10 cellular contexts compared by ENCODE assay signal in genomic region chr9:36101916-36102741, GRCh38. TPM values are rescaled to one million over a fixed set of nuclear protein-coding genes. Genes with fewer than 3 reads are reported as not detected.
A peak's percentile ranks its signal among the peaks of the same experiment; 100 is the strongest.
DNase-seq lines count a peak whose midpoint lies in the region; ATAC-seq, FAIRE-seq and TF ChIP-seq lines count a peak whose summit lies in the region.
"Had no signal": no experiment of that assay in that cellular context is flagged by ENCODE, and none has a peak within 500 bp of the region (broad histone marks: within the 10 kb centered on the region; RNA-seq: fewer than 3 reads in every experiment).

No MANE protein-coding gene starts in this region.

- H3K36me3 Mint-ChIP-seq in MCF 10A (ENCODE audit: insufficient read depth, unreplicated experiment) (no peaks in the 10 kb centered on the region), T-helper 17 cell (ENCODE audit: low read depth) (no peaks in the 10 kb centered on the region)
- no peaks in the 10 kb centered on the region for H3K36me3 Mint-ChIP-seq in activated CD8-positive, alpha-beta T cell treated with anti-CD3 and anti-CD28 coated beads, Interleukin-2, amount 10 ng/mL, durations not matched to agents 7 days and 5 days (ENCODE audit: low read depth)
- H3K36me3 Mint-ChIP-seq: natural killer cell treated with Interleukin-12 subunit alpha and Interleukin-12 subunit beta and Interleukin-15 and Interleukin-18, amount 100 ng/mL, for 72 hours had no signal

- no peak overlapping the region for H3K4me3 Mint-ChIP-seq in MCF 10A (ENCODE audit: unreplicated experiment)
- no peak overlapping the region for H3K4me3 Mint-ChIP-seq in activated CD8-positive, alpha-beta T cell treated with anti-CD3 and anti-CD28 coated beads, Interleukin-2, amount 10 ng/mL, durations not matched to agents 7 days and 5 days
- no peak overlapping the region for H3K4me3 Mint-ChIP-seq in T-helper 17 cell
- H3K4me3 Mint-ChIP-seq: natural killer cell treated with Interleukin-12 subunit alpha and Interleukin-12 subunit beta and Interleukin-15 and Interleukin-18, amount 100 ng/mL, for 72 hours had no signal

- DNase-seq in MCF 10A (ENCODE audit: unreplicated experiment): peak; percentile 65
- no peak for DNase-seq in breast epithelium (ENCODE audit: low spot score in 2 of 2)
- peak; percentile 90 for DNase-seq in adipocyte (ENCODE audit: low read depth)
- DNase-seq in keratinocyte (ENCODE audit: low read depth, low spot score): peak; percentile 84
- no peak for DNase-seq in vagina (ENCODE audit: extremely low spot score in 2 of 2)
- no peak for DNase-seq in activated CD8-positive, alpha-beta T cell treated with anti-CD3 and anti-CD28 coated beads, Interleukin-2, amount 10 ng/mL, durations not matched to agents 7 days and 5 days
- no peak for DNase-seq in T-helper 17 cell
- DNase-seq in NCI-H2171 treated with DMSO at 0.1 percent for 48 hours (lab: John Stamatoyannopoulos, UW): no peak

- no peak overlapping the region for H3K4me2 ChIP-seq in keratinocyte (ENCODE audit: control insufficient read depth, extremely low read depth, insufficient read depth, low read depth, low read length)
- H3K4me2 ChIP-seq: BLaER1 treated with 17β-estradiol and CSF1 and Interleukin-3, amounts not matched to agents 10 nM and 100 nM had no signal

- CTCF ChIA-PET in MCF 10A (lab: Yijun Ruan, JAX): interaction anchor here (0.5 to 6.7 kb wide), 35 partner anchors 10 to 270 kb away, joined by 3 to 106 read pairs (median 4); partner anchors contain the start of genes CCIN and CLTA
- CTCF ChIA-PET in activated CD8-positive, alpha-beta T cell treated with anti-CD3 and anti-CD28 coated beads, Interleukin-2, amount 10 ng/mL, durations not matched to agents 7 days and 5 days (lab: Charles Lee): interaction anchor here (0.7 to 9.1 kb wide), 38 partner anchors 9 to 294 kb away, joined by 3 to 304 read pairs (median 6); partner anchors contain the start of genes CCIN, CLTA and GLIPR2

- dilution Hi-C loops in keratinocyte (cut with MboI; ENCODE audit: extremely low pct_ligation_motif_present, low sequenced_read_pairs): no loop called here

- no peaks in the 10 kb centered on the region for H3K9me1 ChIP-seq in keratinocyte (ENCODE audit: control insufficient read depth, extremely low read depth, insufficient read depth, low read length)

- peak overlapping the region; percentile 57 for H3K9ac ChIP-seq in adipocyte (ENCODE audit: low read length)
- H3K9ac ChIP-seq in keratinocyte (ENCODE audit: control insufficient read depth, extremely low read depth, insufficient read depth, low read length): no peak overlapping the region
- H3K9ac ChIP-seq: BLaER1 treated with 17β-estradiol and CSF1 and Interleukin-3, amounts not matched to agents 10 nM and 100 nM had no signal

- POLR2A ChIA-PET in MCF 10A (lab: Yijun Ruan, JAX): interaction anchor here (0.6 to 2.2 kb wide), 5 partner anchors 11 to 97 kb away, joined by 3 to 8 read pairs (median 3); no protein-coding TSS in a partner anchor
- POLR2A ChIA-PET in activated CD8-positive, alpha-beta T cell treated with anti-CD3 and anti-CD28 coated beads, Interleukin-2, amount 10 ng/mL, durations not matched to agents 7 days and 5 days (lab: Charles Lee): interaction anchor here (0.7 to 1.2 kb wide), 5 partner anchors 9 to 88 kb away, joined by 3 to 8 read pairs (median 3); partner anchors contain the start of genes CLTA and GLIPR2

- no peaks in the 10 kb centered on the region for H3K9me3 ChIP-seq in breast epithelium
- no peaks in the 10 kb centered on the region for H3K9me3 ChIP-seq in adipocyte (ENCODE audit: control insufficient read depth, low read length)
- H3K9me3 ChIP-seq in keratinocyte (ENCODE audit: control insufficient read depth, low read depth, low read length): no peaks in the 10 kb centered on the region
- H3K9me3 ChIP-seq in vagina: no peaks in the 10 kb centered on the region
- H3K9me3 ChIP-seq in T-helper 17 cell (ENCODE audit: control insufficient read depth, low read length, poor library complexity, severe bottlenecking): no peaks in the 10 kb centered on the region
- H3K9me3 ChIP-seq: BLaER1 treated with 17β-estradiol and CSF1 and Interleukin-3, amounts not matched to agents 10 nM and 100 nM had no signal

- H3K79me2 ChIP-seq in keratinocyte (ENCODE audit: control insufficient read depth, insufficient read depth, low read length): no peaks in the 10 kb centered on the region

- peak; percentile 89 for FAIRE-seq in keratinocyte (lab: Jason Lieb, UNC)

- no peak overlapping the region for H2AFZ ChIP-seq in keratinocyte (ENCODE audit: control insufficient read depth, low read length)

- H3K4me1 ChIP-seq in breast epithelium (no peaks in the 10 kb centered on the region), adipocyte (ENCODE audit: control insufficient read depth, insufficient read depth, low read length) (peaks cover 42% of the 10 kb centered on the region), keratinocyte (ENCODE audit: control insufficient read depth, extremely low read depth, insufficient read depth, low read length) (peaks cover 8% of the 10 kb centered on the region), vagina (no peaks in the 10 kb centered on the region)

- ATAC-seq in activated CD8-positive, alpha-beta T cell treated with anti-CD3 and anti-CD28 coated beads, Interleukin-2, amount 10 ng/mL, durations not matched to agents 7 days and 5 days: no peak
- no peak for ATAC-seq in T-helper 17 cell

- H3K36me3 ChIP-seq in breast epithelium (no peaks in the 10 kb centered on the region), adipocyte (ENCODE audit: control insufficient read depth, insufficient read depth, low read length, severe bottlenecking) (peaks cover 9% of the 10 kb centered on the region), keratinocyte (ENCODE audit: control insufficient read depth in 2 of 2, extremely low read depth in 1 of 2, insufficient read depth in 2 of 2, low read length in 2 of 2) (no peaks in the 10 kb centered on the region), vagina (no peaks in the 10 kb centered on the region)

- TF ChIP-seq CTCF in MCF 10A (IDR thresholded peaks at IDR 0.05; ENCODE audit: unreplicated experiment) (no peak), breast epithelium (IDR thresholded peaks at IDR 0.05) (no peak), keratinocyte (optimal IDR thresholded peaks at IDR 0.05 in 1 of 3, IDR thresholded peaks at IDR 0.05 in 1 of 3, conservative IDR thresholded peaks at IDR 0.05 in 1 of 3; ENCODE audit: extremely low read depth in 1 of 3, insufficient read depth in 2 of 3, low read length in 3 of 3) (no peak), vagina (IDR thresholded peaks at IDR 0.05) (no peak)

- H3K27me3 Mint-ChIP-seq in MCF 10A (ENCODE audit: insufficient read depth, unreplicated experiment): no peaks in the 10 kb centered on the region
- no peaks in the 10 kb centered on the region for H3K27me3 Mint-ChIP-seq in activated CD8-positive, alpha-beta T cell treated with anti-CD3 and anti-CD28 coated beads, Interleukin-2, amount 10 ng/mL, durations not matched to agents 7 days and 5 days (ENCODE audit: low read depth)
- no peaks in the 10 kb centered on the region for H3K27me3 Mint-ChIP-seq in T-helper 17 cell
- H3K27me3 Mint-ChIP-seq: natural killer cell treated with Interleukin-12 subunit alpha and Interleukin-12 subunit beta and Interleukin-15 and Interleukin-18, amount 100 ng/mL, for 72 hours had no signal

- H3K27me3 ChIP-seq in breast epithelium: no peaks in the 10 kb centered on the region
- H3K27me3 ChIP-seq in adipocyte (replicated peaks; ENCODE audit: control insufficient read depth, insufficient read depth, low read length): no peaks in the 10 kb centered on the region
- no peaks in the 10 kb centered on the region for H3K27me3 ChIP-seq in keratinocyte (ENCODE audit: control insufficient read depth, extremely low read depth, insufficient read depth, low read length)
- no peaks in the 10 kb centered on the region for H3K27me3 ChIP-seq in vagina
- H3K27me3 ChIP-seq: BLaER1 treated with 17β-estradiol and CSF1 and Interleukin-3, amounts not matched to agents 10 nM and 100 nM had no signal

- intact Hi-C loops in MCF 10A (cut with micrococcal nuclease): no loop called here
- intact Hi-C loops in breast epithelium (cut with DNase I; ENCODE audit: low total_unique reads): loop anchor here (2.0 to 10.0 kb wide), 2 partner anchors 63 to 65 kb away; partner anchors contain the start of genes CCIN and RECK
- intact Hi-C loops in vagina (cut with DNase I): no loop called here

- BruUV-seq in MCF 10A (replicated peaks; lab: Mats Ljungman, UMichigan): no TSS peak

- H3K27ac Mint-ChIP-seq in MCF 10A (ENCODE audit: low read depth, unreplicated experiment) (no peak overlapping the region), T-helper 17 cell (no peak overlapping the region)
- no peak overlapping the region for H3K27ac Mint-ChIP-seq in activated CD8-positive, alpha-beta T cell treated with anti-CD3 and anti-CD28 coated beads, Interleukin-2, amount 10 ng/mL, durations not matched to agents 7 days and 5 days
- H3K27ac Mint-ChIP-seq: natural killer cell treated with Interleukin-12 subunit alpha and Interleukin-12 subunit beta and Interleukin-15 and Interleukin-18, amount 100 ng/mL, for 72 hours had no signal

- no peaks in the 10 kb centered on the region for H3K9me3 Mint-ChIP-seq in MCF 10A (ENCODE audit: unreplicated experiment)
- no peaks in the 10 kb centered on the region for H3K9me3 Mint-ChIP-seq in activated CD8-positive, alpha-beta T cell treated with anti-CD3 and anti-CD28 coated beads, Interleukin-2, amount 10 ng/mL, durations not matched to agents 7 days and 5 days (ENCODE audit: insufficient read depth)
- H3K9me3 Mint-ChIP-seq: natural killer cell treated with Interleukin-12 subunit alpha and Interleukin-12 subunit beta and Interleukin-15 and Interleukin-18, amount 100 ng/mL, for 72 hours had no signal

- H3K27ac ChIP-seq in breast epithelium (no peak overlapping the region), keratinocyte (ENCODE audit: control insufficient read depth, insufficient read depth, low read length) (peak overlapping the region; percentile 17), vagina (peak overlapping the region; percentile 32)
- H3K27ac ChIP-seq: BLaER1 treated with 17β-estradiol and CSF1 and Interleukin-3, amounts not matched to agents 10 nM and 100 nM had no signal

- no peaks in the 10 kb centered on the region for H4K20me1 ChIP-seq in keratinocyte (ENCODE audit: control insufficient read depth, extremely low read depth, insufficient read depth, low read length)
- H4K20me1 ChIP-seq: BLaER1 treated with 17β-estradiol and CSF1 and Interleukin-3, amounts not matched to agents 10 nM and 100 nM had no signal

- no peak overlapping the region for H3K4me3 ChIP-seq in breast epithelium
- H3K4me3 ChIP-seq in adipocyte (ENCODE audit: low read length): no peak overlapping the region
- no peak overlapping the region for H3K4me3 ChIP-seq in keratinocyte (ENCODE audit: control insufficient read depth in 2 of 3, extremely low read depth in 1 of 3, insufficient read depth in 2 of 3, low read depth in 1 of 3, low read length in 3 of 3)
- H3K4me3 ChIP-seq in vagina: no peak overlapping the region
- H3K4me3 ChIP-seq: BLaER1 treated with 17β-estradiol and CSF1 and Interleukin-3, amounts not matched to agents 10 nM and 100 nM had no signal

- H3K4me1 Mint-ChIP-seq in MCF 10A (ENCODE audit: insufficient read depth, unreplicated experiment): no peaks in the 10 kb centered on the region
- peaks cover 10% of the 10 kb centered on the region for H3K4me1 Mint-ChIP-seq in activated CD8-positive, alpha-beta T cell treated with anti-CD3 and anti-CD28 coated beads, Interleukin-2, amount 10 ng/mL, durations not matched to agents 7 days and 5 days (ENCODE audit: low read depth)
- H3K4me1 Mint-ChIP-seq in T-helper 17 cell: peaks cover 8% of the 10 kb centered on the region

- TF ChIP-seq POLR2A in breast epithelium (IDR thresholded peaks at IDR 0.05) (no peak), vagina (IDR thresholded peaks at IDR 0.05) (no peak)

RNA-seq across cellular contexts. Expression of gene GLIPR2, which starts 34.4 kb away (rescaled TPM):
- total RNA-seq in MCF 10A (2022) (0.96 and 3.1 TPM in 2 replicates), breast epithelium (10 to 100 TPM; 16.5 to 57.4 (median 26.9) TPM), vagina (34.9 TPM), T-helper 17 cell (10 to 100 TPM; 32.5 to 51.4 TPM)
- polyA plus RNA-seq in keratinocyte: 3.7 to 6.1 TPM (median 4.1 TPM) in 3 replicates
- 0.36 TPM for polyA plus RNA-seq in keratinocyte (2011; ENCODE audit: low read depth)
- 4.2 and 4.7 TPM in 2 replicates for polyA plus RNA-seq in keratinocyte (2011; cell fraction: cytosol; rRNA removed)
- 3.5 and 3.6 TPM in 2 replicates for polyA plus RNA-seq in keratinocyte (2011; cell fraction: nucleus; rRNA removed)
- 0.89 and 2.8 TPM in 2 replicates for polyA plus RNA-seq in keratinocyte (2012; ENCODE audit: low replicate concordance)
- 2.7 TPM in 2 of 3 replicates, not detected in the other for polyA minus RNA-seq in keratinocyte
- polyA minus RNA-seq in keratinocyte (2011; cell fraction: cytosol; rRNA and poly(A)+ RNA removed): 3.3 TPM
- polyA minus RNA-seq in keratinocyte (2011; cell fraction: nucleus; rRNA and poly(A)+ RNA removed): 0.70 and 0.95 TPM in 2 replicates
- total RNA-seq in activated CD8-positive, alpha-beta T cell treated with anti-CD3 and anti-CD28 coated beads, Interleukin-2, amount 10 ng/mL, durations not matched to agents 7 days and 5 days: 10 to 100 TPM; 67.8 to 73.0 TPM

Comparison
In these comparisons a context has a peak if more than half of its experiments do, and no peak if none do; other contexts are left out.
1. DNase-seq: peak in MCF 10A (single experiment), adipocyte (single experiment) and keratinocyte (single experiment); none in breast epithelium (0 of 2), vagina (0 of 2), activated CD8-positive, alpha-beta T cell treated with anti-CD3 and anti-CD28 coated beads, Interleukin-2, amount 10 ng/mL, durations not matched to agents 7 days and 5 days (single experiment), T-helper 17 cell (0 of 3) and NCI-H2171 treated with DMSO at 0.1 percent for 48 hours (single experiment).
2. H3K27ac ChIP-seq: peak in keratinocyte (single experiment) and vagina (single experiment); none in breast epithelium (0 of 2).